Comparison of ENCODE assay signal across 9 cellular contexts in genomic region chr14:101972126-101972785, GRCh38. TPM values are rescaled to one million over a fixed set of nuclear protein-coding genes. Genes with fewer than 3 reads are reported as not detected.
DNase-seq lines count a peak whose midpoint lies in the region; ATAC-seq and TF ChIP-seq lines count a peak whose summit lies in the region.
"Had no signal": no experiment of that assay in that cellular context is flagged by ENCODE, and none has a peak within 500 bp of the region (broad histone marks: within the 10 kb centered on the region; RNA-seq: fewer than 3 reads in every experiment).

No MANE protein-coding gene starts in this region.

- peaks cover 43% of the 10 kb centered on the region for H3K36me3 ChIP-seq in A673 (ENCODE audit: insufficient read depth, low read length, poor library complexity, severe bottlenecking)

- POLR2A ChIA-PET in A673 (lab: Charles Lee; ENCODE audit: low non-redundant PET): interaction anchor here (0.9 kb wide), 1 partner anchor 9 kb away, joined by 3 read pairs; no protein-coding TSS in a partner anchor
- POLR2A ChIA-PET in activated CD8-positive, alpha-beta T cell treated with anti-CD3 and anti-CD28 coated beads for 36 hours (lab: Charles Lee): no interaction called here

- no peak for TF ChIP-seq CTCF in A673 (conservative IDR thresholded peaks at IDR 0.05; ENCODE audit: low read depth, low read length)
- no peak for TF ChIP-seq CTCF in HL-60 (IDR thresholded peaks at IDR 0.05; ENCODE audit: insufficient read depth, low read length)
- no peak for TF ChIP-seq CTCF in foreskin keratinocyte (conservative IDR thresholded peaks at IDR 0.05)
- TF ChIP-seq CTCF in osteocyte (IDR thresholded peaks at IDR 0.05): no peak
- TF ChIP-seq CTCF in activated CD8-positive, alpha-beta T cell treated with anti-CD3 and anti-CD28 coated beads for 36 hours (IDR thresholded peaks at IDR 0.05): no peak

- DNase-seq in A673 (ENCODE audit: low spot score) (peak; percentile 97), HL-60 (ENCODE audit: low read depth in 1 of 2, low spot score in 1 of 2) (peak; percentile 64 to 93), T1000 (lab: John Stamatoyannopoulos, UW) (peak; percentile 88), foreskin keratinocyte (peak; percentile 98 to 99), osteocyte (ENCODE audit: extremely low spot score, unreplicated experiment) (peak; percentile 92), ecto neural progenitor cell (ENCODE audit: low spot score) (no peak)
- DNase-seq in activated CD8-positive, alpha-beta T cell treated with anti-CD3 and anti-CD28 coated beads for 36 hours: no peak

- ATAC-seq in foreskin keratinocyte (peak; percentile 100), HG02885 (IDR thresholded peaks at IDR 0.05; ENCODE audit: poor library complexity, unreplicated experiment) (no peak)
- ATAC-seq in activated CD8-positive, alpha-beta T cell treated with anti-CD3 and anti-CD28 coated beads for 36 hours: no peak

- H3K4me3 ChIP-seq in A673 (ENCODE audit: low read depth, low read length, poor library complexity, severe bottlenecking): peak overlapping the region; percentile 1
- H3K4me3 ChIP-seq in HL-60 (replicated peaks; ENCODE audit: insufficient read depth, low read length): no peak overlapping the region
- H3K4me3 ChIP-seq: GM12878 had no signal

- peak overlapping the region; percentile 71 for H3K27ac ChIP-seq in A673 (ENCODE audit: low read depth, low read length, poor library complexity, severe bottlenecking)
- no peak overlapping the region for H3K27ac ChIP-seq in HL-60 (replicated peaks)
- peak overlapping the region; percentile 62 for H3K27ac ChIP-seq in foreskin keratinocyte

- CTCF ChIA-PET in A673 (lab: Charles Lee): interaction anchor here (1.3 kb wide), 1 partner anchor 11 kb away, joined by 4 read pairs; no protein-coding TSS in a partner anchor
- CTCF ChIA-PET in activated CD8-positive, alpha-beta T cell treated with anti-CD3 and anti-CD28 coated beads for 36 hours (lab: Charles Lee): interaction anchor here (0.7 to 2.7 kb wide), 4 partner anchors 11 to 265 kb away, joined by 3 to 9 read pairs (median 4); no protein-coding TSS in a partner anchor

- peak overlapping the region; percentile 77 for H3K27ac Mint-ChIP-seq in osteocyte (ENCODE audit: unreplicated experiment)
- no peak overlapping the region for H3K27ac Mint-ChIP-seq in activated CD8-positive, alpha-beta T cell treated with anti-CD3 and anti-CD28 coated beads for 36 hours

- intact Hi-C loops in A673 (cut with micrococcal nuclease; ENCODE audit: unreplicated experiment): no loop called here
- intact Hi-C loops in activated CD8-positive, alpha-beta T cell treated with anti-CD3 and anti-CD28 coated beads for 36 hours (cut with micrococcal nuclease): no loop called here

- peaks cover 64% of the 10 kb centered on the region for H3K4me1 Mint-ChIP-seq in osteocyte (ENCODE audit: unreplicated experiment)
- peaks cover 38% of the 10 kb centered on the region for H3K4me1 Mint-ChIP-seq in activated CD8-positive, alpha-beta T cell treated with anti-CD3 and anti-CD28 coated beads for 36 hours (ENCODE audit: low read depth)

- no peaks in the 10 kb centered on the region for H3K9me3 Mint-ChIP-seq in osteocyte (ENCODE audit: unreplicated experiment)
- H3K9me3 Mint-ChIP-seq in activated CD8-positive, alpha-beta T cell treated with anti-CD3 and anti-CD28 coated beads for 36 hours: no peaks in the 10 kb centered on the region

- no peaks in the 10 kb centered on the region for H3K27me3 ChIP-seq in A673 (replicated peaks; ENCODE audit: insufficient read depth, low read depth, low read length, poor library complexity)
- no peaks in the 10 kb centered on the region for H3K27me3 ChIP-seq in HL-60 (ENCODE audit: insufficient read depth, poor library complexity, severe bottlenecking)
- H3K27me3 ChIP-seq in foreskin keratinocyte: no peaks in the 10 kb centered on the region

- no peaks in the 10 kb centered on the region for H3K27me3 Mint-ChIP-seq in osteocyte (ENCODE audit: unreplicated experiment)
- no peaks in the 10 kb centered on the region for H3K27me3 Mint-ChIP-seq in activated CD8-positive, alpha-beta T cell treated with anti-CD3 and anti-CD28 coated beads for 36 hours

- H3K36me3 Mint-ChIP-seq in osteocyte (ENCODE audit: unreplicated experiment): peaks cover 25% of the 10 kb centered on the region
- peaks cover 22% of the 10 kb centered on the region for H3K36me3 Mint-ChIP-seq in activated CD8-positive, alpha-beta T cell treated with anti-CD3 and anti-CD28 coated beads for 36 hours (ENCODE audit: low read depth)

- no peaks in the 10 kb centered on the region for H3K9me3 ChIP-seq in A673 (ENCODE audit: low read depth, low read length, poor library complexity, severe bottlenecking)

- H3K4me1 ChIP-seq in A673 (ENCODE audit: insufficient read depth, low read length, poor library complexity, severe bottlenecking) (peaks cover 32% of the 10 kb centered on the region), foreskin keratinocyte (peaks cover 22% of the 10 kb centered on the region)

- no TSS peak for BruUV-seq in A673 (replicated peaks; lab: Mats Ljungman, UMichigan)

- peak overlapping the region; percentile 31 for H3K4me3 Mint-ChIP-seq in osteocyte (ENCODE audit: unreplicated experiment)
- no peak overlapping the region for H3K4me3 Mint-ChIP-seq in activated CD8-positive, alpha-beta T cell treated with anti-CD3 and anti-CD28 coated beads for 36 hours

RNA-seq across cellular contexts. Expression of gene DYNC1H1, which starts 7.9 kb away (rescaled TPM):
- total RNA-seq in A673 (2021) (794 and 833 TPM in 2 replicates), foreskin keratinocyte (384 and 390 TPM in 2 replicates), osteocyte (821 and 886 TPM in 2 replicates)
- 132 and 135 TPM in 2 replicates for polyA plus RNA-seq in foreskin keratinocyte
- total RNA-seq in activated CD8-positive, alpha-beta T cell treated with anti-CD3 and anti-CD28 coated beads for 36 hours: 100 to 1,000 TPM; 291 to 301 TPM

Comparison
In these comparisons a context has a peak if more than half of its experiments do, and no peak if none do; other contexts are left out.
1. DNase-seq: peak in A673 (single experiment), HL-60 (2 of 2), T1000 (single experiment), foreskin keratinocyte (2 of 2) and osteocyte (single experiment); none in activated CD8-positive, alpha-beta T cell treated with anti-CD3 and anti-CD28 coated beads for 36 hours (single experiment) and ecto neural progenitor cell (single experiment).